ENCODE assay signal across 19 cellular contexts in genomic region chr5:18992264-18992663, GRCh38.
A peak's percentile ranks its signal among the peaks of the same experiment; 100 is the strongest.
DNase-seq lines count a peak whose midpoint lies in the region; ATAC-seq and TF ChIP-seq lines count a peak whose summit lies in the region.
"Had no signal": no experiment of that assay in that cellular context is flagged by ENCODE, and none has a peak within 500 bp of the region (broad histone marks: within the 10 kb centered on the region; RNA-seq: fewer than 3 reads in every experiment).

No MANE protein-coding gene starts in this region.

- H3K36me3 ChIP-seq in PC-3 (ENCODE audit: low read depth, low read length), result no peaks in the 10 kb centered on the region
- H3K36me3 ChIP-seq: BE2C had no signal

- intact Hi-C loops in PC-3 (cut with micrococcal nuclease), result no loop called here
- intact Hi-C loops in activated T-helper 2 cell treated with anti-CD3 and anti-CD28 coated beads, Interferon-gamma antibody, Interleukin-2, Interleukin-4, amounts not matched to agents 10 μg/mL and 5 μg/mL and 100 μg/mL, durations not matched to agents 14 hours and 24 hours and 36 hours (cut with micrococcal nuclease), result no loop called here

- H3K79me2 ChIP-seq in PC-3 (ENCODE audit: low read length), result no peaks in the 10 kb centered on the region

- H3K4me1 Mint-ChIP-seq in activated T-helper 2 cell treated with anti-CD3 and anti-CD28 coated beads, Interferon-gamma antibody, Interleukin-2, Interleukin-4, amounts not matched to agents 10 μg/mL and 5 μg/mL and 100 μg/mL, durations not matched to agents 14 hours and 24 hours and 36 hours (ENCODE audit: low read depth), result no peaks in the 10 kb centered on the region
- H3K4me1 Mint-ChIP-seq: CD4-positive, CD25-positive, alpha-beta regulatory T cell; CD8-positive, alpha-beta memory T cell had no signal

- no peak for TF ChIP-seq CTCF in PC-3 (conservative IDR thresholded peaks at IDR 0.05; ENCODE audit: low read depth, low read length)
- TF ChIP-seq CTCF in epithelial cell of esophagus (IDR thresholded peaks at IDR 0.05; ENCODE audit: insufficient read depth, low read depth, low read length, missing control alignments), result no peak

- no peak overlapping the region for H2AFZ ChIP-seq in PC-3 (ENCODE audit: low read length)
- H2AFZ ChIP-seq: GM23338 had no signal

- no peak overlapping the region for H3K4me3 Mint-ChIP-seq in activated T-helper 2 cell treated with anti-CD3 and anti-CD28 coated beads, Interferon-gamma antibody, Interleukin-2, Interleukin-4, amounts not matched to agents 10 μg/mL and 5 μg/mL and 100 μg/mL, durations not matched to agents 14 hours and 24 hours and 36 hours (ENCODE audit: low read depth)
- H3K4me3 Mint-ChIP-seq: CD4-positive, CD25-positive, alpha-beta regulatory T cell; CD8-positive, alpha-beta memory T cell; GM23338 had no signal

- POLR2A ChIA-PET in PC-3 (lab: Charles Lee; ENCODE audit: unreplicated experiment), result no interaction called here

- H3K27me3 Mint-ChIP-seq in activated T-helper 2 cell treated with anti-CD3 and anti-CD28 coated beads, Interferon-gamma antibody, Interleukin-2, Interleukin-4, amounts not matched to agents 10 μg/mL and 5 μg/mL and 100 μg/mL, durations not matched to agents 14 hours and 24 hours and 36 hours (ENCODE audit: low read depth), result no peaks in the 10 kb centered on the region
- H3K27me3 Mint-ChIP-seq: CD4-positive, CD25-positive, alpha-beta regulatory T cell had no signal

- peaks cover under 1% of the 10 kb centered on the region for H3K9me3 Mint-ChIP-seq in activated T-helper 2 cell treated with anti-CD3 and anti-CD28 coated beads, Interferon-gamma antibody, Interleukin-2, Interleukin-4, amounts not matched to agents 10 μg/mL and 5 μg/mL and 100 μg/mL, durations not matched to agents 14 hours and 24 hours and 36 hours
- H3K9me3 Mint-ChIP-seq: GM23338 had no signal

- no peaks in the 10 kb centered on the region for H3K4me1 ChIP-seq in PC-3 (ENCODE audit: insufficient read depth, low read length)
- H3K4me1 ChIP-seq: BE2C had no signal

- H3K27ac Mint-ChIP-seq in activated T-helper 2 cell treated with anti-CD3 and anti-CD28 coated beads, Interferon-gamma antibody, Interleukin-2, Interleukin-4, amounts not matched to agents 10 μg/mL and 5 μg/mL and 100 μg/mL, durations not matched to agents 14 hours and 24 hours and 36 hours, result no peak overlapping the region
- H3K27ac Mint-ChIP-seq: CD4-positive, CD25-positive, alpha-beta regulatory T cell; CD8-positive, alpha-beta memory T cell; GM23338 had no signal

- no peaks in the 10 kb centered on the region for H3F3A ChIP-seq in PC-3 (ENCODE audit: low read length, unreplicated experiment)

- peak; percentile 43 for ATAC-seq in PC-3
- ATAC-seq: GM23338 had no signal

- no peaks in the 10 kb centered on the region for H3K27me3 ChIP-seq in PC-3 (ENCODE audit: low read length)
- H3K27me3 ChIP-seq: BE2C had no signal

- H3K9me2 ChIP-seq in PC-3 (replicated peaks; ENCODE audit: low read length), result no peaks in the 10 kb centered on the region

- no peak overlapping the region for H3K9ac ChIP-seq in PC-3 (ENCODE audit: low read length)

- H4K20me1 ChIP-seq in PC-3 (ENCODE audit: low read length), result no peaks in the 10 kb centered on the region

- no peak overlapping the region for H3K4me2 ChIP-seq in PC-3 (ENCODE audit: low read length)
- H3K4me2 ChIP-seq: GM23338 had no signal

- H3K4me3 ChIP-seq in PC-3 (ENCODE audit: low read length) (no peak overlapping the region), epithelial cell of esophagus (ENCODE audit: low read length) (no peak overlapping the region)
- H3K4me3 ChIP-seq: GM23338 had no signal

- in situ Hi-C loops in ACHN (cut with HindIII; ENCODE audit: low pct_ligation_motif_present, low pct_unique_long_range_greater_than_20kb, low sequenced_read_pairs), result no loop called here

- DNase-seq in NCI-H1694 treated with DMSO at 0.1 percent for 48 hours (lab: John Stamatoyannopoulos, UW) (peak; percentile 16), NCI-H1694 (lab: John Stamatoyannopoulos, UW) (no peak), Ammon's horn (ENCODE audit: low spot score) (peak; percentile 29), PC-3 (peak; percentile 20), epithelial cell of esophagus (ENCODE audit: low read depth) (peak; percentile 4), ACHN (no peak), NCI-H2081 (lab: John Stamatoyannopoulos, UW) (no peak)
- DNase-seq in activated T-helper 2 cell treated with anti-CD3 and anti-CD28 coated beads, Interferon-gamma antibody, Interleukin-2, Interleukin-4, amounts not matched to agents 10 μg/mL and 5 μg/mL and 100 μg/mL, durations not matched to agents 14 hours and 24 hours and 36 hours (ENCODE audit: low spot score), result no peak
- DNase-seq: 8988T; BE2C; C1 segment of cervical spinal cord; CD4-positive, CD25-positive, alpha-beta regulatory T cell; CD8-positive, alpha-beta memory T cell; COR-L47; DMS153; DMS79; GDM1; HCEC 1CT had no signal

- no peak overlapping the region for H3K27ac ChIP-seq in PC-3 (ENCODE audit: low read length)

- BruUV-seq in PC-3 (replicated peaks; lab: Mats Ljungman, UMichigan), result no TSS peak

- CTCF ChIA-PET in PC-3 (lab: Charles Lee), result no interaction called here

- no peaks in the 10 kb centered on the region for H3K9me3 ChIP-seq in PC-3 (ENCODE audit: low read length)
- H3K9me3 ChIP-seq: BE2C had no signal

- H3K36me3 Mint-ChIP-seq in activated T-helper 2 cell treated with anti-CD3 and anti-CD28 coated beads, Interferon-gamma antibody, Interleukin-2, Interleukin-4, amounts not matched to agents 10 μg/mL and 5 μg/mL and 100 μg/mL, durations not matched to agents 14 hours and 24 hours and 36 hours (ENCODE audit: low read depth), result no peaks in the 10 kb centered on the region
- H3K36me3 Mint-ChIP-seq: CD4-positive, CD25-positive, alpha-beta regulatory T cell had no signal

Comparison
In these comparisons a context has a peak if more than half of its experiments do, and no peak if none do; other contexts are left out.
1. DNase-seq: peak in NCI-H1694 treated with DMSO at 0.1 percent for 48 hours (single experiment), Ammon's horn (single experiment), PC-3 (single experiment) and epithelial cell of esophagus (single experiment); none in NCI-H1694 (single experiment), activated T-helper 2 cell treated with anti-CD3 and anti-CD28 coated beads, Interferon-gamma antibody, Interleukin-2, Interleukin-4, amounts not matched to agents 10 μg/mL and 5 μg/mL and 100 μg/mL, durations not matched to agents 14 hours and 24 hours and 36 hours (single experiment), ACHN (single experiment) and NCI-H2081 (0 of 2).